In the genomic region with DNA sequence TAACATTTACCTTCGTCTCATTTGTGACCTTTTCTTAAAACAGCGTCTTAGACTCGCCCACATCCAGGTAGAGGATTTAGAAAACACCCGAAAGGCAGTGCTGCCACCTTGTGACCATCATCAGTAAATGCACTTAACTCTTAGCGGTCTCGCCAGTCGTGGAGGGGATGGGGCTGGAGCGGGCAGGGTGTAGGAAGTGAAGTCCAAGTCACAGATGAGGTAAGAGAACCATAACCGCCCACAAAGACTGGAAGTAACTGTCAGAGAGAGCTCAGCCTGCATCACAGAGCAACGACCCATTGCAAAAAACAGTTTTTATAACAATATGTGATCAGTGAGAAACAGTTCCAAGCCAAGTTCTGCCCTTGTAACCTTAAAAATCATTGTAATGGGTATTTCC, we compare ENCODE assay signal across 1 cellular context.
TF ChIP-seq lines count a peak whose summit lies in the region.

No MANE protein-coding gene starts in this region.

TF ChIP-seq in HepG2, 621 proteins besides CTCF, POLR2A, EP300 and RAD21 (continued from another document):
- TF ChIP-seq CCAR2 (optimal IDR thresholded peaks at IDR 0.05; ENCODE audit: low read depth, low read length) (no peak), ZNF468 (CRISPR knock-in tag; IDR thresholded peaks at IDR 0.05) (no peak), ZKSCAN8 (CRISPR knock-in tag; IDR thresholded peaks at IDR 0.05; ENCODE audit: borderline replicate concordance) (no peak), ZBTB3 (CRISPR knock-in tag; IDR thresholded peaks at IDR 0.05; ENCODE audit: borderline replicate concordance, low read depth) (no peak), MAZ (IDR thresholded peaks at IDR 0.05; ENCODE audit: borderline replicate concordance, low read depth, low read length) (0 out of 2 replicates have a peak, but pooled peaks have one; percentile 24), MAZ (CRISPR knock-in tag; IDR thresholded peaks at IDR 0.05; ENCODE audit: low read depth) (no peak), STAG1 (CRISPR knock-in tag; IDR thresholded peaks at IDR 0.05) (peak; percentile 47), PHF21A (CRISPR knock-in tag; IDR thresholded peaks at IDR 0.05) (no peak), PPARG (CRISPR knock-in tag; conservative IDR thresholded peaks at IDR 0.05) (no peak)
- TF ChIP-seq, protein P1, sequence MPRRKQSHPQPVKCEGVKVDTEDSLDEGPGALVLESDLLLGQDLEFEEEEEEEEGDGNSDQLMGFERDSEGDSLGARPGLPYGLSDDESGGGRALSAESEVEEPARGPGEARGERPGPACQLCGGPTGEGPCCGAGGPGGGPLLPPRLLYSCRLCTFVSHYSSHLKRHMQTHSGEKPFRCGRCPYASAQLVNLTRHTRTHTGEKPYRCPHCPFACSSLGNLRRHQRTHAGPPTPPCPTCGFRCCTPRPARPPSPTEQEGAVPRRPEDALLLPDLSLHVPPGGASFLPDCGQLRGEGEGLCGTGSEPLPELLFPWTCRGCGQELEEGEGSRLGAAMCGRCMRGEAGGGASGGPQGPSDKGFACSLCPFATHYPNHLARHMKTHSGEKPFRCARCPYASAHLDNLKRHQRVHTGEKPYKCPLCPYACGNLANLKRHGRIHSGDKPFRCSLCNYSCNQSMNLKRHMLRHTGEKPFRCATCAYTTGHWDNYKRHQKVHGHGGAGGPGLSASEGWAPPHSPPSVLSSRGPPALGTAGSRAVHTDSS (CRISPR knock-in tag; conservative IDR thresholded peaks at IDR 0.05) = no peak
